19 cellular contexts compared by ENCODE assay signal in genomic region chr9:81211741-81212140, GRCh38.
A peak's percentile ranks its signal among the peaks of the same experiment; 100 is the strongest.
DNase-seq lines count a peak whose midpoint lies in the region; ATAC-seq and TF ChIP-seq lines count a peak whose summit lies in the region.
"Had no signal": no experiment of that assay in that cellular context is flagged by ENCODE, and none has a peak within 500 bp of the region (broad histone marks: within the 10 kb centered on the region; RNA-seq: fewer than 3 reads in every experiment).

No MANE protein-coding gene starts in this region.

- ATAC-seq in HG02970 (IDR thresholded peaks at IDR 0.05; ENCODE audit: low FRiP score, unreplicated experiment), result no peak
- ATAC-seq in WTC11, result no peak
- ATAC-seq: CD8-positive, alpha-beta T cell; GM12878 had no signal

- H3K27ac Mint-ChIP-seq in endodermal cell (no peak overlapping the region), WTC11 (no peak overlapping the region)
- H3K27ac Mint-ChIP-seq: B cell; CD4-positive, alpha-beta T cell; CD8-positive, alpha-beta T cell had no signal

- H3K27me3 ChIP-seq in endodermal cell (ENCODE audit: control insufficient read depth, insufficient read depth, low read length, poor library complexity, severe bottlenecking), result no peaks in the 10 kb centered on the region
- H3K27me3 ChIP-seq: BLaER1 treated with 17β-estradiol and CSF1 and Interleukin-3, amounts not matched to agents 10 nM and 100 nM had no signal

- POLR2A ChIA-PET in WTC11 (lab: Charles Lee), result no interaction called here

- H3K4me1 Mint-ChIP-seq in endodermal cell, result no peaks in the 10 kb centered on the region
- H3K4me1 Mint-ChIP-seq in WTC11, result peaks cover 15% of the 10 kb centered on the region
- H3K4me1 Mint-ChIP-seq: B cell had no signal

- H3K27me3 Mint-ChIP-seq in endodermal cell (ENCODE audit: insufficient read depth), result no peaks in the 10 kb centered on the region
- no peaks in the 10 kb centered on the region for H3K27me3 Mint-ChIP-seq in WTC11 (ENCODE audit: low read depth)
- H3K27me3 Mint-ChIP-seq: B cell; CD4-positive, alpha-beta T cell had no signal

- CTCF ChIA-PET in WTC11 (lab: Charles Lee), result no interaction called here

- H3K9me3 Mint-ChIP-seq in endodermal cell (peaks cover 9% of the 10 kb centered on the region), WTC11 (peaks cover 12% of the 10 kb centered on the region)

- 96 to 97% methylated on average over 3 of the region's 3 CpGs for WGBS in endodermal cell (ENCODE audit: insufficient coverage in 1 of 2, insufficient read length in 1 of 2), 2 experiments

- H3K9ac ChIP-seq in endodermal cell (ENCODE audit: extremely low read depth, low read length, poor library complexity, severe bottlenecking), result no peak overlapping the region
- H3K9ac ChIP-seq: BLaER1 treated with 17β-estradiol and CSF1 and Interleukin-3, amounts not matched to agents 10 nM and 100 nM had no signal

- DNase-seq in EH (ENCODE audit: low read depth) (peak; percentile 0), ELR (ENCODE audit: low read depth) (peak; percentile 4), RPMI7951 (ENCODE audit: low read depth) (peak; percentile 58), renal cortical epithelial cell (ENCODE audit: low read depth) (peak; percentile 11), endodermal cell (no peak), WTC11 (ENCODE audit: low spot score) (no peak), COR-L47 (lab: John Stamatoyannopoulos, UW) (no peak)
- DNase-seq: 8988T; AML-193; Calu3; CD4-positive, alpha-beta T cell; CD8-positive, alpha-beta T cell; DMS79 treated with DMSO at 0.1 percent for 48 hours; GDM1 had no signal

- no peak overlapping the region for H3K4me3 ChIP-seq in endodermal cell (ENCODE audit: low read length)
- H3K4me3 ChIP-seq: BLaER1 treated with 17β-estradiol and CSF1 and Interleukin-3, amounts not matched to agents 10 nM and 100 nM; GM12878 had no signal

- no peak for TF ChIP-seq CTCF in endodermal cell (conservative IDR thresholded peaks at IDR 0.05)
- TF ChIP-seq CTCF in WTC11 (IDR thresholded peaks at IDR 0.05), result no peak

- H3K27ac ChIP-seq in endodermal cell (ENCODE audit: low read depth, low read length), result no peak overlapping the region
- H3K27ac ChIP-seq: BLaER1 treated with 17β-estradiol and CSF1 and Interleukin-3, amounts not matched to agents 10 nM and 100 nM; C4-2B had no signal

- H3K4me1 ChIP-seq in endodermal cell (ENCODE audit: control insufficient read depth, insufficient read depth, low read length), result no peaks in the 10 kb centered on the region
- H3K4me1 ChIP-seq: BLaER1 treated with 17β-estradiol and CSF1 and Interleukin-3, amounts not matched to agents 10 nM and 100 nM had no signal

- H3K36me3 ChIP-seq in endodermal cell (ENCODE audit: control insufficient read depth, insufficient read depth, low read length), result no peaks in the 10 kb centered on the region
- H3K36me3 ChIP-seq: BLaER1 treated with 17β-estradiol and CSF1 and Interleukin-3, amounts not matched to agents 10 nM and 100 nM had no signal

- peaks cover 7% of the 10 kb centered on the region for H3K9me3 ChIP-seq in endodermal cell (ENCODE audit: control insufficient read depth, low read length)

- H3K36me3 Mint-ChIP-seq in endodermal cell (ENCODE audit: low read depth) (no peaks in the 10 kb centered on the region), WTC11 (peaks cover 8% of the 10 kb centered on the region)
- H3K36me3 Mint-ChIP-seq: CD8-positive, alpha-beta T cell had no signal

- H3K4me3 Mint-ChIP-seq in endodermal cell (no peak overlapping the region), WTC11 (no peak overlapping the region)
- H3K4me3 Mint-ChIP-seq: B cell; CD4-positive, alpha-beta T cell; CD8-positive, alpha-beta T cell had no signal

TF ChIP-seq in WTC11, 78 proteins besides CTCF, POLR2A, EP300 and RAD21:
- TF ChIP-seq HMGA2 (CRISPR knock-in tag; IDR thresholded peaks at IDR 0.05) (no peak), E2F5 (CRISPR knock-in tag; IDR thresholded peaks at IDR 0.05) (no peak)

Comparison
In these comparisons a context has a peak if more than half of its experiments do, and no peak if none do; other contexts are left out.
1. DNase-seq: peak in EH (single experiment), ELR (single experiment), RPMI7951 (single experiment) and renal cortical epithelial cell (single experiment); none in endodermal cell (single experiment), WTC11 (single experiment) and COR-L47 (single experiment).